ENCODE assay signal across 17 cellular contexts in genomic region chr18:70280007-70280925, GRCh38. TPM values are rescaled to one million over a fixed set of nuclear protein-coding genes. Genes with fewer than 3 reads are reported as not detected.
A peak's percentile ranks its signal among the peaks of the same experiment; 100 is the strongest.
DNase-seq lines count a peak whose midpoint lies in the region; ATAC-seq and TF ChIP-seq lines count a peak whose summit lies in the region.
"Had no signal": no experiment of that assay in that cellular context is flagged by ENCODE, and none has a peak within 500 bp of the region (broad histone marks: within the 10 kb centered on the region; RNA-seq: fewer than 3 reads in every experiment).

No MANE protein-coding gene starts in this region.

- H3K27ac ChIP-seq in RWPE2 (ENCODE audit: poor library complexity, severe bottlenecking): peak overlapping the region; percentile 14
- H3K27ac ChIP-seq: spleen, suprapubic skin had no signal

- H3K4me3 ChIP-seq in RWPE2 (ENCODE audit: severe bottlenecking): no peak overlapping the region
- H3K4me3 ChIP-seq: spleen, suprapubic skin had no signal

- H3K27me3 ChIP-seq in RWPE2 (ENCODE audit: insufficient read depth, poor library complexity, severe bottlenecking): no peaks in the 10 kb centered on the region
- H3K27me3 ChIP-seq: spleen, suprapubic skin had no signal

- no peak for TF ChIP-seq CTCF in RWPE2 (IDR thresholded peaks at IDR 0.05; ENCODE audit: poor library complexity, severe bottlenecking)

- no peak for TF ChIP-seq POLR2A in erythroblast (IDR thresholded peaks at IDR 0.05; ENCODE audit: low read length)

- no peaks in the 10 kb centered on the region for H3K9me3 ChIP-seq in RWPE2 (ENCODE audit: severe bottlenecking)
- H3K9me3 ChIP-seq: suprapubic skin had no signal

- intact Hi-C loops in head of caudate nucleus (cut with DNase I): no loop called here

- H3K4me1 ChIP-seq in RWPE2 (ENCODE audit: insufficient read depth, poor library complexity, severe bottlenecking): no peaks in the 10 kb centered on the region
- H3K4me1 ChIP-seq: spleen, suprapubic skin had no signal

- DNase-seq in HUDEP-2 (lab: John Stamatoyannopoulos, UW; ENCODE audit: unreplicated experiment in 76 of 76) (peak in 73 of 76 experiments; percentile 11 to 99 (median 81)), RWPE2 (ENCODE audit: low spot score) (no peak), erythroblast (lab: John Stamatoyannopoulos, UW) (peak; percentile 70 to 91), renal cortical epithelial cell (ENCODE audit: low read depth) (peak; percentile 34), head of caudate nucleus (no peak), DMS 273 (lab: John Stamatoyannopoulos, UW; ENCODE audit: unreplicated experiment) (no peak)
- no peak for DNase-seq in activated CD4-positive, CD25-positive, alpha-beta regulatory T cell treated with anti-CD3 and anti-CD28 coated beads, Interleukin-2, amount 50 U/mL, for 72 hours
- DNase-seq: activated CD4-positive, alpha-beta T cell treated with anti-CD3 and anti-CD28 coated beads, Interleukin-2, amount 50 U/mL, for 48 hours; activated gamma-delta T cell; CD8-positive, alpha-beta memory T cell; GOT3; NCI-H2081 treated with DMSO at 0.1 percent for 48 hours; nucleus accumbens; spleen; T-helper 1 cell had no signal

- H3K36me3 ChIP-seq in RWPE2 (ENCODE audit: low read depth): no peaks in the 10 kb centered on the region
- H3K36me3 ChIP-seq: spleen, suprapubic skin had no signal

- ATAC-seq in RWPE2 (ENCODE audit: low read depth): peak; percentile 87
- ATAC-seq in HG02981 (IDR thresholded peaks at IDR 0.05; ENCODE audit: unreplicated experiment): no peak

RNA-seq across cellular contexts. Expression of gene SOCS6, which starts 8.6 kb away (rescaled TPM):
- total RNA-seq in renal cortical epithelial cell: 27.6 and 37.9 TPM in 2 replicates

Comparison
In these comparisons a context has a peak if more than half of its experiments do, and no peak if none do; other contexts are left out.
1. DNase-seq: peak in HUDEP-2 (73 of 76), erythroblast (2 of 2) and renal cortical epithelial cell (single experiment); none in RWPE2 (single experiment), head of caudate nucleus (0 of 42), activated CD4-positive, CD25-positive, alpha-beta regulatory T cell treated with anti-CD3 and anti-CD28 coated beads, Interleukin-2, amount 50 U/mL, for 72 hours (single experiment) and DMS 273 (single experiment).